In the genomic region with DNA sequence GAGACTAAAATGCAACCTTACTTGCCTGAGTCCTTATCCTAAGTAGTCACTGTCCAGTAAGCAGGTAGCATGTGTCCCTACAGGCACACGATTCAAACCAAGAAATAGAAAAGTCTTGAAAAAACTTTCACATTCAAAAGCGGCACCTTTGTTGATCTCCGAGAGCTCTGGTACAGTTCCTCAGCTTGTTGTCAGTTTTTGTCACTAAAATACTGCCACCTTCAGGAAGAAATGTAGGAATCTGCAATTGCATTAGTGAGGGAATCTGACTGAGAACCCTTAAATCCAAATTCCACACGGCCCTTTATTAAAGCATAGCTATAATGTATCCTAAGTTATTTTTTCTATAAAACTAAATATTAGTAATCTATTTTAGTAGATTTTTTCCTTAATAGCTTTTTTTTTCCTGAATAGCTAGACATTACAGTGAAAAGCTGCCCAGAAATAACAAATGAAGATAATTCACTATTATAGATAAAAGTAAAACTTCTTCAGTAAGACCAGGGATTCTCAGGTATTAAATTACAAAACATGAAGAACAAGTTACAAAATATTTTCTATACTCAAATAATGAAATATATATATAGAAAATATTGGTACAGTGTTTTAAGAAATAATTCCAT, we compare ENCODE assay signal across 9 cellular contexts. TPM values are rescaled to one million over a fixed set of nuclear protein-coding genes. Genes with fewer than 3 reads are reported as not detected.
DNase-seq lines count a peak whose midpoint lies in the region; ATAC-seq lines count a peak whose summit lies in the region.
"Had no signal": no experiment of that assay in that cellular context is flagged by ENCODE, and none has a peak within 500 bp of the region (broad histone marks: within the 10 kb centered on the region; RNA-seq: fewer than 3 reads in every experiment).

No MANE protein-coding gene starts in this region.

- no peaks in the 10 kb centered on the region for H3K9me3 Mint-ChIP-seq in activated naive CD8-positive, alpha-beta T cell treated with anti-CD3 and anti-CD28 coated beads, Interleukin-2, amount 10 ng/mL, durations not matched to agents 7 days and 5 days

- POLR2A ChIA-PET in activated naive CD8-positive, alpha-beta T cell treated with anti-CD3 and anti-CD28 coated beads, Interleukin-2, amount 10 ng/mL, durations not matched to agents 7 days and 5 days (lab: Charles Lee) = no interaction called here

- ATAC-seq in GM18907 (IDR thresholded peaks at IDR 0.05; ENCODE audit: unreplicated experiment) = peak; percentile 91
- peak; percentile 76 for ATAC-seq in HG03095 (IDR thresholded peaks at IDR 0.05; ENCODE audit: unreplicated experiment)
- ATAC-seq in activated naive CD8-positive, alpha-beta T cell treated with anti-CD3 and anti-CD28 coated beads, Interleukin-2, amount 10 ng/mL, durations not matched to agents 7 days and 5 days (ENCODE audit: low read depth) = peak; percentile 83
- ATAC-seq in left cardiac atrium = peak; percentile 47 to 74
- ATAC-seq in sciatic nerve = peak; percentile 88

- peak overlapping the region; percentile 78 for H3K4me3 Mint-ChIP-seq in activated naive CD8-positive, alpha-beta T cell treated with anti-CD3 and anti-CD28 coated beads, Interleukin-2, amount 10 ng/mL, durations not matched to agents 7 days and 5 days

- H3K4me1 Mint-ChIP-seq in activated naive CD8-positive, alpha-beta T cell treated with anti-CD3 and anti-CD28 coated beads, Interleukin-2, amount 10 ng/mL, durations not matched to agents 7 days and 5 days = peaks cover 3% of the 10 kb centered on the region

- intact Hi-C loops in left cardiac atrium (cut with DNase I) (loop anchor here (2.0 to 10.0 kb wide), 3 partner anchors 146 to 186 kb away; no protein-coding TSS in a partner anchor), sciatic nerve (cut with DNase I) (no loop called here)

- H3K36me3 Mint-ChIP-seq in activated naive CD8-positive, alpha-beta T cell treated with anti-CD3 and anti-CD28 coated beads, Interleukin-2, amount 10 ng/mL, durations not matched to agents 7 days and 5 days = no peaks in the 10 kb centered on the region

- H3K27ac Mint-ChIP-seq in activated naive CD8-positive, alpha-beta T cell treated with anti-CD3 and anti-CD28 coated beads, Interleukin-2, amount 10 ng/mL, durations not matched to agents 7 days and 5 days = no peak overlapping the region

- H3K27me3 Mint-ChIP-seq in activated naive CD8-positive, alpha-beta T cell treated with anti-CD3 and anti-CD28 coated beads, Interleukin-2, amount 10 ng/mL, durations not matched to agents 7 days and 5 days = peaks cover 21% of the 10 kb centered on the region

- DNase-seq in D341Med (ENCODE audit: low spot score) = peak; percentile 50
- peak; percentile 13 for DNase-seq in NCI-H2196 treated with DMSO at 0.1 percent for 48 hours (lab: John Stamatoyannopoulos, UW; ENCODE audit: unreplicated experiment)
- no peak for DNase-seq in activated naive CD8-positive, alpha-beta T cell treated with anti-CD3 and anti-CD28 coated beads, Interleukin-2, amount 10 ng/mL, durations not matched to agents 7 days and 5 days
- DNase-seq in left cardiac atrium = no peak
- no peak for DNase-seq in sciatic nerve (ENCODE audit: low spot score)
- no peak for DNase-seq in activated CD4-positive, CD25-positive, alpha-beta regulatory T cell treated with anti-CD3 and anti-CD28 coated beads, Interleukin-2, amount 50 U/mL, for 72 hours

RNA-seq across cellular contexts. Expression of a gene that starts 44.0 kb away (rescaled TPM):
- total RNA-seq in activated naive CD8-positive, alpha-beta T cell treated with anti-CD3 and anti-CD28 coated beads, Interleukin-2, amount 10 ng/mL, durations not matched to agents 7 days and 5 days = not detected
- total RNA-seq in left cardiac atrium = not detected
- total RNA-seq in sciatic nerve = not detected
- total RNA-seq: urinary bladder had no signal

Comparison
In these comparisons a context has a peak if more than half of its experiments do, and no peak if none do; other contexts are left out.
1. DNase-seq: peak in D341Med (single experiment) and NCI-H2196 treated with DMSO at 0.1 percent for 48 hours (single experiment); none in activated naive CD8-positive, alpha-beta T cell treated with anti-CD3 and anti-CD28 coated beads, Interleukin-2, amount 10 ng/mL, durations not matched to agents 7 days and 5 days (single experiment), left cardiac atrium (single experiment), sciatic nerve (single experiment) and activated CD4-positive, CD25-positive, alpha-beta regulatory T cell treated with anti-CD3 and anti-CD28 coated beads, Interleukin-2, amount 50 U/mL, for 72 hours (single experiment).
2. Peak in every context shown above with its lines, with median percentiles within 50 percentile points of each other: ATAC-seq.